Comparison of ENCODE assay signal across 9 cellular contexts in genomic region chr2:225122582-225123486, GRCh38.
A peak's percentile ranks its signal among the peaks of the same experiment; 100 is the strongest.
DNase-seq lines count a peak whose midpoint lies in the region; ATAC-seq and TF ChIP-seq lines count a peak whose summit lies in the region.
"Had no signal": no experiment of that assay in that cellular context is flagged by ENCODE, and none has a peak within 500 bp of the region (broad histone marks: within the 10 kb centered on the region; RNA-seq: fewer than 3 reads in every experiment).

No MANE protein-coding gene starts in this region.

- DNase-seq in DMS 273 (lab: John Stamatoyannopoulos, UW; ENCODE audit: unreplicated experiment) (peak; percentile 64), DMS 273 treated with DMSO at 0.1 percent for 48 hours (lab: John Stamatoyannopoulos, UW) (no peak), HT-29 (ENCODE audit: low spot score) (peak; percentile 46), WERI-Rb-1 (peak; percentile 19), head of caudate nucleus (peak in 28 of 42 donors; percentile 16 to 86 (median 48)), testis (peak; percentile 24)

- WGBS in testis, 2 donors: 45 to 48% methylated on average over 15 of the region's 15 CpGs

- ATAC-seq in GM21390 (IDR thresholded peaks at IDR 0.05; ENCODE audit: unreplicated experiment): no peak
- no peak for ATAC-seq in GM21737 (IDR thresholded peaks at IDR 0.05; ENCODE audit: unreplicated experiment)
- ATAC-seq: T-helper 17 cell had no signal

- intact Hi-C loops in head of caudate nucleus (cut with DNase I) (loop anchor here (5.0 kb wide), 1 partner anchor 534 kb away; no protein-coding TSS in a partner anchor), testis (cut with DNase I; ENCODE audit: low total_unique reads) (no loop called here)

- TF ChIP-seq POLR2A in testis (IDR thresholded peaks at IDR 0.05): no peak

- no peaks in the 10 kb centered on the region for H3K36me3 ChIP-seq in WERI-Rb-1
- H3K36me3 ChIP-seq in testis (ENCODE audit: low read depth, missing control alignments): no peaks in the 10 kb centered on the region

- H3K4me3 ChIP-seq in WERI-Rb-1 (ENCODE audit: low read depth, low read length): no peak overlapping the region
- peak overlapping the region in 1 of 2 donors; percentile 6 for H3K4me3 ChIP-seq in testis

- TF ChIP-seq CTCF in WERI-Rb-1 (IDR thresholded peaks at IDR 0.05; ENCODE audit: low read depth, low read length) (peak; percentile 8; the same call in 1 of the 2 replicates), testis (IDR thresholded peaks at IDR 0.05) (peak in 1 of 3 experiments; percentile 54)

- H3K4me1 ChIP-seq in testis: no peaks in the 10 kb centered on the region

- H3K27ac ChIP-seq in WERI-Rb-1 (no peak overlapping the region), testis (no peak overlapping the region)

- H3K27me3 ChIP-seq in WERI-Rb-1 (ENCODE audit: insufficient read depth, low read depth, severe bottlenecking): no peaks in the 10 kb centered on the region
- no peaks in the 10 kb centered on the region for H3K27me3 ChIP-seq in testis

- H3K9me3 ChIP-seq in WERI-Rb-1 (ENCODE audit: severe bottlenecking) (no peaks in the 10 kb centered on the region), testis (no peaks in the 10 kb centered on the region)
